Comparison of ENCODE assay signal across 8 cellular contexts in the genomic region with DNA sequence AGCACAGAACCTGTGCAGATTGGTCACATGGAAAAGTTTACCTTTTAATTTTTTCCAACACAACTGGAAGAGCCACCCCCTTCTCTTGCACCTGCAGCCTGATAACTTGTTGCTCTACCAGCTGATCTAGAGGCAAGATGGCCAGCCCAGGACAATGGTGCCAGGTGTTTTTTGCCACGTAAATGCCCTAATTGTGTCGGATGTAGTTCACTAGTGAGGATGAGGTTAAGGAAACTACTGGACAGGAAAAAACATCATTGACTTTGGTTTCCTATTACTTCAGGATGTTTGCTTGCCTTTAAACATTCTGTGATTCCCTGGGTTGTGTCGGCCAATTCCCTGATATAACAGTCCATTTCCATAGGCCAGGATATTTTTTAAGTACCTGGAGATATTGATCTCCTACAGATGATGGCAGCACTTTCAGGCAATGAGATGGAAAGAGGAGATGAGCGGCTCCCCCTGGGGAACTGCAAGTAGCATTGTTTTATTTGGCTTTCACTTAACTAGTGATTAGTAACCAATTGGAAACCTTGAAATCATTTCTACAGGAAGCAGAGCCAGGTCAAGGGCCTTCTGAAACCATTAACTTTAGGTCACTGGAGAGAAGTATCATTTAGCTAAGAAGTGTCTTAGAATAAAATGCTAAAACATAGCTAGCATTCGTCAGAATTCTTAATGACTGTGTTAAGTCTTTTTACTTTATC.
DNase-seq lines count a peak whose midpoint lies in the region; ATAC-seq and TF ChIP-seq lines count a peak whose summit lies in the region.

No MANE protein-coding gene starts in this region.

- WGBS in liver = 59% methylated on average over 5 of the region's 5 CpGs
- WGBS in sigmoid colon, 2 donors = 75 to 76% methylated on average over 5 of the region's 5 CpGs
- 41 to 66% (median 48%) methylated on average over 5 of the region's 5 CpGs for WGBS in ovary, 3 donors

- DNase-seq in immature natural killer cell (no peak), sigmoid colon (no peak), hypothalamus (lab: John Stamatoyannopoulos, UW) (no peak), ovary (no peak)

- no peaks in the 10 kb centered on the region for H3K27me3 ChIP-seq in OCI-LY3 (ENCODE audit: low read depth, low read length)
- no peaks in the 10 kb centered on the region for H3K27me3 ChIP-seq in liver (ENCODE audit: control insufficient read depth in 4 of 4, insufficient read depth in 4 of 4, low read length in 3 of 4)
- no peaks in the 10 kb centered on the region for H3K27me3 ChIP-seq in sigmoid colon
- H3K27me3 ChIP-seq in ovary = no peaks in the 10 kb centered on the region

- TF ChIP-seq EP300 in sigmoid colon (IDR thresholded peaks at IDR 0.05) = no peak
- TF ChIP-seq EP300 in ovary (IDR thresholded peaks at IDR 0.05) = no peak

- no peak overlapping the region for H3K4me3 Mint-ChIP-seq in immature natural killer cell

- ATAC-seq in GM18505 (IDR thresholded peaks at IDR 0.05; ENCODE audit: unreplicated experiment) (peak; percentile 48), HG02981 (IDR thresholded peaks at IDR 0.05; ENCODE audit: unreplicated experiment) (peak; percentile 94)

- H3K9me3 ChIP-seq in OCI-LY3 (ENCODE audit: insufficient read depth, low read length) (no peaks in the 10 kb centered on the region), liver (ENCODE audit: control insufficient read depth in 4 of 4, low read length in 3 of 4) (no peaks in the 10 kb centered on the region), sigmoid colon (no peaks in the 10 kb centered on the region), ovary (no peaks in the 10 kb centered on the region)

- peak overlapping the region; percentile 75 for H3K4me2 ChIP-seq in OCI-LY3 (ENCODE audit: low read length)

- TF ChIP-seq POLR2A in GM18505 (IDR thresholded peaks at IDR 0.05; ENCODE audit: borderline replicate concordance, extremely low read depth, insufficient read depth, insufficient read length) = no peak
- TF ChIP-seq POLR2A in sigmoid colon (IDR thresholded peaks at IDR 0.05) = no peak
- TF ChIP-seq POLR2A in ovary (IDR thresholded peaks at IDR 0.05) = no peak

- intact Hi-C loops in sigmoid colon (cut with DNase I) = no loop called here
- intact Hi-C loops in ovary (cut with DNase I) = no loop called here

- H3K27me3 Mint-ChIP-seq in immature natural killer cell (ENCODE audit: low read depth in 3 of 3) = peaks cover 2 to 3% (median 2%) of the 10 kb centered on the region in 3 donors

- H3K36me3 Mint-ChIP-seq in immature natural killer cell = no peaks in the 10 kb centered on the region

- H3K27ac ChIP-seq in OCI-LY3 (ENCODE audit: low read length) (no peak overlapping the region), liver (ENCODE audit: low read depth in 1 of 2, low read length in 2 of 2) (no peak overlapping the region), sigmoid colon (no peak overlapping the region), ovary (no peak overlapping the region)

- peak; percentile 32 for TF ChIP-seq CTCF in OCI-LY3 (IDR thresholded peaks at IDR 0.05; ENCODE audit: low read depth, low read length)
- TF ChIP-seq CTCF in liver (IDR thresholded peaks at IDR 0.05; ENCODE audit: low read depth, low read length, missing input control) = no peak
- TF ChIP-seq CTCF in sigmoid colon (IDR thresholded peaks at IDR 0.05) = no peak
- no peak for TF ChIP-seq CTCF in ovary (IDR thresholded peaks at IDR 0.05)

- no peaks in the 10 kb centered on the region for H3K36me3 ChIP-seq in OCI-LY3 (replicated peaks; ENCODE audit: low read depth, low read length)
- H3K36me3 ChIP-seq in liver (ENCODE audit: control insufficient read depth in 4 of 4, insufficient read depth in 3 of 4, low read depth in 1 of 4, low read length in 3 of 4) = no peaks in the 10 kb centered on the region
- H3K36me3 ChIP-seq in sigmoid colon = no peaks in the 10 kb centered on the region
- no peaks in the 10 kb centered on the region for H3K36me3 ChIP-seq in ovary

- no peaks in the 10 kb centered on the region for H4K20me1 ChIP-seq in OCI-LY3 (ENCODE audit: insufficient read depth, low read length)

- no peaks in the 10 kb centered on the region for H3K4me1 Mint-ChIP-seq in immature natural killer cell

- peaks cover 36% of the 10 kb centered on the region for H3K79me2 ChIP-seq in OCI-LY3 (ENCODE audit: low read length)

- no peak overlapping the region for H2AFZ ChIP-seq in OCI-LY3 (ENCODE audit: low read depth, low read length)

- H3K4me3 ChIP-seq in OCI-LY3 (ENCODE audit: low read length) = no peak overlapping the region
- H3K4me3 ChIP-seq in liver (ENCODE audit: low read depth in 1 of 3, low read length in 3 of 3) = no peak overlapping the region
- H3K4me3 ChIP-seq in sigmoid colon = no peak overlapping the region
- H3K4me3 ChIP-seq in ovary = no peak overlapping the region

- H3K4me1 ChIP-seq in OCI-LY3 (ENCODE audit: low read length) (peaks cover 39% of the 10 kb centered on the region), liver (ENCODE audit: control insufficient read depth in 4 of 4, insufficient read depth in 4 of 4, low read length in 3 of 4) (no peaks in the 10 kb centered on the region), sigmoid colon (no peaks in the 10 kb centered on the region), ovary (ENCODE audit: insufficient read depth) (peaks cover 1% of the 10 kb centered on the region)

- peak; percentile 5 to 6 for TF ChIP-seq RAD21 in liver (IDR thresholded peaks at IDR 0.05)

- no peak overlapping the region for H3K9ac ChIP-seq in OCI-LY3 (ENCODE audit: low read length)
- H3K9ac ChIP-seq in liver (ENCODE audit: low read depth in 1 of 2, low read length in 2 of 2) = no peak overlapping the region

- no peak overlapping the region for H3K27ac Mint-ChIP-seq in immature natural killer cell

- no peaks in the 10 kb centered on the region for H3K9me3 Mint-ChIP-seq in immature natural killer cell

TF ChIP-seq in liver, 16 proteins besides CTCF, POLR2A, EP300 and RAD21:
- TF ChIP-seq GABPA (IDR thresholded peaks at IDR 0.05 in 1 of 2, conservative IDR thresholded peaks at IDR 0.05 in 1 of 2) (no peak), RXRA (IDR thresholded peaks at IDR 0.05) (no peak), HNF4A (conservative IDR thresholded peaks at IDR 0.05) (no peak), FOXA2 (IDR thresholded peaks at IDR 0.05) (no peak), TAF1 (conservative IDR thresholded peaks at IDR 0.05) (no peak), YY1 (IDR thresholded peaks at IDR 0.05) (no peak), EGR1 (IDR thresholded peaks at IDR 0.05; ENCODE audit: low read depth in 2 of 2) (no peak), JUND (IDR thresholded peaks at IDR 0.05) (no peak), HNF4G (IDR thresholded peaks at IDR 0.05) (no peak), NR2F2 (IDR thresholded peaks at IDR 0.05) (no peak), SP1 (IDR thresholded peaks at IDR 0.05) (no peak)
- TF ChIP-seq, protein P1, sequence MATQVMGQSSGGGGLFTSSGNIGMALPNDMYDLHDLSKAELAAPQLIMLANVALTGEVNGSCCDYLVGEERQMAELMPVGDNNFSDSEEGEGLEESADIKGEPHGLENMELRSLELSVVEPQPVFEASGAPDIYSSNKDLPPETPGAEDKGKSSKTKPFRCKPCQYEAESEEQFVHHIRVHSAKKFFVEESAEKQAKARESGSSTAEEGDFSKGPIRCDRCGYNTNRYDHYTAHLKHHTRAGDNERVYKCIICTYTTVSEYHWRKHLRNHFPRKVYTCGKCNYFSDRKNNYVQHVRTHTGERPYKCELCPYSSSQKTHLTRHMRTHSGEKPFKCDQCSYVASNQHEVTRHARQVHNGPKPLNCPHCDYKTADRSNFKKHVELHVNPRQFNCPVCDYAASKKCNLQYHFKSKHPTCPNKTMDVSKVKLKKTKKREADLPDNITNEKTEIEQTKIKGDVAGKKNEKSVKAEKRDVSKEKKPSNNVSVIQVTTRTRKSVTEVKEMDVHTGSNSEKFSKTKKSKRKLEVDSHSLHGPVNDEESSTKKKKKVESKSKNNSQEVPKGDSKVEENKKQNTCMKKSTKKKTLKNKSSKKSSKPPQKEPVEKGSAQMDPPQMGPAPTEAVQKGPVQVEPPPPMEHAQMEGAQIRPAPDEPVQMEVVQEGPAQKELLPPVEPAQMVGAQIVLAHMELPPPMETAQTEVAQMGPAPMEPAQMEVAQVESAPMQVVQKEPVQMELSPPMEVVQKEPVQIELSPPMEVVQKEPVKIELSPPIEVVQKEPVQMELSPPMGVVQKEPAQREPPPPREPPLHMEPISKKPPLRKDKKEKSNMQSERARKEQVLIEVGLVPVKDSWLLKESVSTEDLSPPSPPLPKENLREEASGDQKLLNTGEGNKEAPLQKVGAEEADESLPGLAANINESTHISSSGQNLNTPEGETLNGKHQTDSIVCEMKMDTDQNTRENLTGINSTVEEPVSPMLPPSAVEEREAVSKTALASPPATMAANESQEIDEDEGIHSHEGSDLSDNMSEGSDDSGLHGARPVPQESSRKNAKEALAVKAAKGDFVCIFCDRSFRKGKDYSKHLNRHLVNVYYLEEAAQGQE (IDR thresholded peaks at IDR 0.05) = no peak
- TF ChIP-seq, protein P2, sequence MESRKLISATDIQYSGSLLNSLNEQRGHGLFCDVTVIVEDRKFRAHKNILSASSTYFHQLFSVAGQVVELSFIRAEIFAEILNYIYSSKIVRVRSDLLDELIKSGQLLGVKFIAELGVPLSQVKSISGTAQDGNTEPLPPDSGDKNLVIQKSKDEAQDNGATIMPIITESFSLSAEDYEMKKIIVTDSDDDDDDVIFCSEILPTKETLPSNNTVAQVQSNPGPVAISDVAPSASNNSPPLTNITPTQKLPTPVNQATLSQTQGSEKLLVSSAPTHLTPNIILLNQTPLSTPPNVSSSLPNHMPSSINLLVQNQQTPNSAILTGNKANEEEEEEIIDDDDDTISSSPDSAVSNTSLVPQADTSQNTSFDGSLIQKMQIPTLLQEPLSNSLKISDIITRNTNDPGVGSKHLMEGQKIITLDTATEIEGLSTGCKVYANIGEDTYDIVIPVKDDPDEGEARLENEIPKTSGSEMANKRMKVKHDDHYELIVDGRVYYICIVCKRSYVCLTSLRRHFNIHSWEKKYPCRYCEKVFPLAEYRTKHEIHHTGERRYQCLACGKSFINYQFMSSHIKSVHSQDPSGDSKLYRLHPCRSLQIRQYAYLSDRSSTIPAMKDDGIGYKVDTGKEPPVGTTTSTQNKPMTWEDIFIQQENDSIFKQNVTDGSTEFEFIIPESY (IDR thresholded peaks at IDR 0.05) = no peak
- TF ChIP-seq, protein P3, sequence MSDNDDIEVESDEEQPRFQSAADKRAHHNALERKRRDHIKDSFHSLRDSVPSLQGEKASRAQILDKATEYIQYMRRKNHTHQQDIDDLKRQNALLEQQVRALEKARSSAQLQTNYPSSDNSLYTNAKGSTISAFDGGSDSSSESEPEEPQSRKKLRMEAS (IDR thresholded peaks at IDR 0.05) = no peak
- TF ChIP-seq, protein P4, sequence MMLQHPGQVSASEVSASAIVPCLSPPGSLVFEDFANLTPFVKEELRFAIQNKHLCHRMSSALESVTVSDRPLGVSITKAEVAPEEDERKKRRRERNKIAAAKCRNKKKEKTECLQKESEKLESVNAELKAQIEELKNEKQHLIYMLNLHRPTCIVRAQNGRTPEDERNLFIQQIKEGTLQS (IDR thresholded peaks at IDR 0.05) = no peak
TF ChIP-seq in liver: peak in this region for 0.
